In genomic region chr10:85983051-85983450, GRCh38 we compare ENCODE assay signal across 20 cellular contexts.
A peak's percentile ranks its signal among the peaks of the same experiment; 100 is the strongest.
DNase-seq lines count a peak whose midpoint lies in the region; ATAC-seq and TF ChIP-seq lines count a peak whose summit lies in the region.
"Had no signal": no experiment of that assay in that cellular context is flagged by ENCODE, and none has a peak within 500 bp of the region (broad histone marks: within the 10 kb centered on the region; RNA-seq: fewer than 3 reads in every experiment).

No MANE protein-coding gene starts in this region.

- H3K36me3 ChIP-seq in BLaER1 (no peaks in the 10 kb centered on the region), mesendoderm (ENCODE audit: control insufficient read depth, insufficient read depth, low read length) (no peaks in the 10 kb centered on the region)
- no peaks in the 10 kb centered on the region for H3K36me3 ChIP-seq in BLaER1 treated with 17β-estradiol and CSF1 and Interleukin-3, amounts not matched to agents 10 nM and 100 nM
- H3K36me3 ChIP-seq: BE2C had no signal

- DNase-seq in epithelial cell of esophagus (ENCODE audit: low read depth) (peak; percentile 10), mesendoderm (no peak), HCEC 1CT (no peak), right cardiac atrium (no peak)
- DNase-seq: 8988T; ACHN; BE2C; C1 segment of cervical spinal cord; CD4-positive, alpha-beta memory T cell; CD4-positive, CD25-positive, alpha-beta regulatory T cell; CD8-positive, alpha-beta memory T cell; COR-L47; DMS 273 treated with DMSO at 0.1 percent for 48 hours; DMS153; DMS53; DMS79 treated with DMSO at 0.1 percent for 48 hours; GF-D8 had no signal

- H2AK5ac ChIP-seq in mesendoderm (ENCODE audit: low read length): no peak overlapping the region

- intact Hi-C loops in right cardiac atrium (cut with DNase I): no loop called here

- ATAC-seq in HG03159 (IDR thresholded peaks at IDR 0.05; ENCODE audit: unreplicated experiment) (no peak), right cardiac atrium (no peak)

- no peaks in the 10 kb centered on the region for H4K20me1 ChIP-seq in BLaER1
- no peaks in the 10 kb centered on the region for H4K20me1 ChIP-seq in BLaER1 treated with 17β-estradiol and CSF1 and Interleukin-3, amounts not matched to agents 10 nM and 100 nM

- H3K27ac ChIP-seq in BLaER1 (no peak overlapping the region), mesendoderm (ENCODE audit: low read depth, low read length) (no peak overlapping the region), right cardiac atrium (ENCODE audit: low read length) (no peak overlapping the region)
- peak overlapping the region in 9 of 11 experiments; percentile 2 to 59 (median 46); a peak in 13 of 22 replicates for H3K27ac ChIP-seq in BLaER1 treated with 17β-estradiol and CSF1 and Interleukin-3, amounts not matched to agents 10 nM and 100 nM

- H3K9ac ChIP-seq in BLaER1 (no peak overlapping the region), mesendoderm (ENCODE audit: low read length) (no peak overlapping the region)
- no peak overlapping the region; a peak in 1 of 22 replicates for H3K9ac ChIP-seq in BLaER1 treated with 17β-estradiol and CSF1 and Interleukin-3, amounts not matched to agents 10 nM and 100 nM

- H2BK15ac ChIP-seq in mesendoderm (replicated peaks; ENCODE audit: low read depth): no peak overlapping the region

- no peaks in the 10 kb centered on the region for H3K9me3 ChIP-seq in BLaER1
- no peaks in the 10 kb centered on the region for H3K9me3 ChIP-seq in BLaER1 treated with 17β-estradiol and CSF1 and Interleukin-3, amounts not matched to agents 10 nM and 100 nM (replicated peaks in 1 of 11)
- no peaks in the 10 kb centered on the region for H3K9me3 ChIP-seq in right cardiac atrium (ENCODE audit: control insufficient read depth, low read length)
- H3K9me3 ChIP-seq: BE2C had no signal

- no peak overlapping the region for H3K56ac ChIP-seq in mesendoderm (ENCODE audit: low read length)

- no peak overlapping the region for H2BK5ac ChIP-seq in mesendoderm (ENCODE audit: low read length)

- no peaks in the 10 kb centered on the region for H3K79me2 ChIP-seq in mesendoderm (ENCODE audit: control insufficient read depth, insufficient read depth, low read length)

- TF ChIP-seq CTCF in epithelial cell of esophagus (IDR thresholded peaks at IDR 0.05; ENCODE audit: insufficient read depth, low read depth, low read length, missing control alignments): no peak

- no peak overlapping the region for H4K5ac ChIP-seq in mesendoderm (ENCODE audit: low read length)

- H4K8ac ChIP-seq in mesendoderm (ENCODE audit: low read depth, low read length): no peak overlapping the region

- H3K27me3 ChIP-seq in BLaER1 (no peaks in the 10 kb centered on the region), mesendoderm (ENCODE audit: insufficient read depth, low read length, poor library complexity) (no peaks in the 10 kb centered on the region), right cardiac atrium (ENCODE audit: control insufficient read depth, insufficient read depth) (no peaks in the 10 kb centered on the region)
- no peaks in the 10 kb centered on the region for H3K27me3 ChIP-seq in BLaER1 treated with 17β-estradiol and CSF1 and Interleukin-3, amounts not matched to agents 10 nM and 100 nM
- H3K27me3 ChIP-seq: BE2C had no signal

- H3K23ac ChIP-seq in mesendoderm (ENCODE audit: low read length): peak overlapping the region; percentile 24

- no peak overlapping the region for H3K4ac ChIP-seq in mesendoderm (ENCODE audit: low read depth, low read length)

- peaks cover 9% of the 10 kb centered on the region; the same call in 1 of the 2 replicates for H3K4me1 ChIP-seq in BLaER1
- H3K4me1 ChIP-seq in BLaER1 treated with 17β-estradiol and CSF1 and Interleukin-3, amounts not matched to agents 10 nM and 100 nM: peaks cover 0 to 21% (median 13%) of the 10 kb centered on the region in 10 experiments; a peak in 17 of 20 replicates
- H3K4me1 ChIP-seq in mesendoderm (ENCODE audit: control insufficient read depth, low read depth, low read length): peaks cover 5% of the 10 kb centered on the region
- no peaks in the 10 kb centered on the region for H3K4me1 ChIP-seq in right cardiac atrium (ENCODE audit: control insufficient read depth, insufficient read depth, low read length)
- H3K4me1 ChIP-seq: BE2C had no signal

- no peak overlapping the region for H3K18ac ChIP-seq in mesendoderm (ENCODE audit: low read length)

- H2BK120ac ChIP-seq in mesendoderm (ENCODE audit: low read depth, low read length): no peak overlapping the region

- H3K4me3 ChIP-seq in BLaER1 (no peak overlapping the region), epithelial cell of esophagus (ENCODE audit: low read length) (no peak overlapping the region), mesendoderm (ENCODE audit: low read length) (no peak overlapping the region), right cardiac atrium (ENCODE audit: low read length) (no peak overlapping the region)
- H3K4me3 ChIP-seq in BLaER1 treated with 17β-estradiol and CSF1 and Interleukin-3, amounts not matched to agents 10 nM and 100 nM: no peak overlapping the region

- no CpG with 5 or more reads among the region's 6 CpGs for WGBS in mesendoderm (ENCODE audit: extremely low coverage, insufficient coverage, low lambda C conversion rate)
- WGBS in right cardiac atrium: 81% methylated on average over 6 of the region's 6 CpGs

- H3K79me1 ChIP-seq in mesendoderm (ENCODE audit: low read length): no peaks in the 10 kb centered on the region

- H3K4me2 ChIP-seq in BLaER1 (peak overlapping the region; percentile 25), mesendoderm (ENCODE audit: low read length) (no peak overlapping the region)
- peak overlapping the region; percentile 13 to 57 (median 47); a peak in 20 of 22 replicates for H3K4me2 ChIP-seq in BLaER1 treated with 17β-estradiol and CSF1 and Interleukin-3, amounts not matched to agents 10 nM and 100 nM

Comparison
In these comparisons a context has a peak if more than half of its experiments do, and no peak if none do; other contexts are left out.
1. H3K27ac ChIP-seq: peak in BLaER1 treated with 17β-estradiol and CSF1 and Interleukin-3, amounts not matched to agents 10 nM and 100 nM (9 of 11); none in BLaER1 (single experiment), mesendoderm (single experiment) and right cardiac atrium (single experiment).